1 cellular context compared by ENCODE assay signal in the genomic region with DNA sequence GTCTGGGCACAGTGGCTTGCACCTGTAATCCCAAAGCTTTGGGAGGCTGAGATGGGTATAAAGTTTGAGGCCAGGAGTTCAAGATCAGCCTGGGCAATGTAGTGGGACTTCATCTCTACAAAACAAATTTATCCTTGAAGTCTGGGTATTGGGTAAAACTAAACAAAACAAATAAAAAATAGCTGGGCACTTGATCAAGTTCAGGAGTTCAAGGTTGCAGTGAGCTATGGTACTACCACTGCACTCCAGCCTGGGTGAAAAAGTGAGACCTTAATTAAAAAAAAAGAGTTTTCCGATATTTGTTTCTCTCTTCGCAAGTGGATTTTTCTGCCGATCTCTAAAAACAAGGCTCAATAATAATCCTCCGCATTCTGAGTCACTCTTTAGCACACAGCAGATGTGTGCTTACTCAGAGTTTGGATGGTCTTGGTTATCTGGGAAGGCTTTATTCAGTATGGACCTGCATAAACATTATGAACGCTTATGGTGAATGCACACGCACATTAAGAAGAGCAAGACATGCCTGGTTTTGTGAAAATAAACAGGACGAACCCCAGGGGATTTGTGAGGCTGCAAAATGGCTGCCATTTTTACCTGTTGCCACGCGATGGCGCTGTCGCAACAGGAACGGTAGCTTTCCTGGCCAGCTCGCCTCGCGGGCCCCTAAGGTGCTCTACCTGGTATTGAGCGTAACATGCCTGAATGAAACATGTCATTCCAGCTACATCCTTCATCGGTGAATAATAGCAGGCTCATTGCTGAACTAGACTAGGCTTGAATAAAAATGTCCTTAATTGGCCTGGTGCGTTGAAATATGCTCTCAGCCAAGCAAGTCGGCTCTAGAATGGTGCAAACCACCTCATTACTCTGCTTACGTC.
A peak's percentile ranks its signal among the peaks of the same experiment; 100 is the strongest.
TF ChIP-seq lines count a peak whose summit lies in the region.

No MANE protein-coding gene starts in this region.

TF ChIP-seq in HepG2, 621 proteins besides CTCF, POLR2A, EP300 and RAD21 (continued from another document and continues in another):
- TF ChIP-seq, protein P1, sequence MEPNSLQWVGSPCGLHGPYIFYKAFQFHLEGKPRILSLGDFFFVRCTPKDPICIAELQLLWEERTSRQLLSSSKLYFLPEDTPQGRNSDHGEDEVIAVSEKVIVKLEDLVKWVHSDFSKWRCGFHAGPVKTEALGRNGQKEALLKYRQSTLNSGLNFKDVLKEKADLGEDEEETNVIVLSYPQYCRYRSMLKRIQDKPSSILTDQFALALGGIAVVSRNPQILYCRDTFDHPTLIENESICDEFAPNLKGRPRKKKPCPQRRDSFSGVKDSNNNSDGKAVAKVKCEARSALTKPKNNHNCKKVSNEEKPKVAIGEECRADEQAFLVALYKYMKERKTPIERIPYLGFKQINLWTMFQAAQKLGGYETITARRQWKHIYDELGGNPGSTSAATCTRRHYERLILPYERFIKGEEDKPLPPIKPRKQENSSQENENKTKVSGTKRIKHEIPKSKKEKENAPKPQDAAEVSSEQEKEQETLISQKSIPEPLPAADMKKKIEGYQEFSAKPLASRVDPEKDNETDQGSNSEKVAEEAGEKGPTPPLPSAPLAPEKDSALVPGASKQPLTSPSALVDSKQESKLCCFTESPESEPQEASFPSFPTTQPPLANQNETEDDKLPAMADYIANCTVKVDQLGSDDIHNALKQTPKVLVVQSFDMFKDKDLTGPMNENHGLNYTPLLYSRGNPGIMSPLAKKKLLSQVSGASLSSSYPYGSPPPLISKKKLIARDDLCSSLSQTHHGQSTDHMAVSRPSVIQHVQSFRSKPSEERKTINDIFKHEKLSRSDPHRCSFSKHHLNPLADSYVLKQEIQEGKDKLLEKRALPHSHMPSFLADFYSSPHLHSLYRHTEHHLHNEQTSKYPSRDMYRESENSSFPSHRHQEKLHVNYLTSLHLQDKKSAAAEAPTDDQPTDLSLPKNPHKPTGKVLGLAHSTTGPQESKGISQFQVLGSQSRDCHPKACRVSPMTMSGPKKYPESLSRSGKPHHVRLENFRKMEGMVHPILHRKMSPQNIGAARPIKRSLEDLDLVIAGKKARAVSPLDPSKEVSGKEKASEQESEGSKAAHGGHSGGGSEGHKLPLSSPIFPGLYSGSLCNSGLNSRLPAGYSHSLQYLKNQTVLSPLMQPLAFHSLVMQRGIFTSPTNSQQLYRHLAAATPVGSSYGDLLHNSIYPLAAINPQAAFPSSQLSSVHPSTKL (CRISPR knock-in tag; IDR thresholded peaks at IDR 0.05) = peak; percentile 17; the same call in 1 of the 2 replicates
- TF ChIP-seq ZNF557 (CRISPR knock-in tag; IDR thresholded peaks at IDR 0.05) (no peak), ZNF251 (CRISPR knock-in tag; IDR thresholded peaks at IDR 0.05) (no peak), KAT7 (CRISPR knock-in tag; IDR thresholded peaks at IDR 0.05; ENCODE audit: borderline replicate concordance) (no peak), NR2F2 (IDR thresholded peaks at IDR 0.05; ENCODE audit: borderline replicate concordance, low read depth) (no peak), NFKB2 (CRISPR knock-in tag; IDR thresholded peaks at IDR 0.05; ENCODE audit: borderline replicate concordance) (peak; percentile 42; the same call in 1 of the 2 replicates), SMYD3 (CRISPR knock-in tag; IDR thresholded peaks at IDR 0.05) (no peak), CENPX (CRISPR knock-in tag; IDR thresholded peaks at IDR 0.05) (no peak), ADNP (CRISPR knock-in tag; IDR thresholded peaks at IDR 0.05) (no peak), BRD4 (CRISPR knock-in tag; IDR thresholded peaks at IDR 0.05) (no peak), ZNF34 (CRISPR knock-in tag; IDR thresholded peaks at IDR 0.05; ENCODE audit: borderline replicate concordance) (no peak), SRSF9 (IDR thresholded peaks at IDR 0.05; ENCODE audit: borderline replicate concordance, insufficient read depth, low read depth, low read length, poor library complexity, severe bottlenecking) (no peak), MAF1 (CRISPR knock-in tag; IDR thresholded peaks at IDR 0.05; ENCODE audit: borderline replicate concordance) (no peak), ZNF598 (CRISPR knock-in tag; IDR thresholded peaks at IDR 0.05; ENCODE audit: borderline replicate concordance) (peak; percentile 90), CBX5 (CRISPR knock-in tag; IDR thresholded peaks at IDR 0.05; ENCODE audit: borderline replicate concordance) (0 out of 2 replicates have a peak, but pooled peaks have one; percentile 52), CCDC6 (CRISPR knock-in tag; IDR thresholded peaks at IDR 0.05) (no peak), ZC3H4 (CRISPR knock-in tag; IDR thresholded peaks at IDR 0.05; ENCODE audit: borderline replicate concordance) (no peak), SMC3 (IDR thresholded peaks at IDR 0.05; ENCODE audit: low read length) (peak; percentile 88), ZMYM2 (CRISPR knock-in tag; IDR thresholded peaks at IDR 0.05) (no peak), ZNF672 (CRISPR knock-in tag; IDR thresholded peaks at IDR 0.05) (no peak), ZBTB1 (CRISPR knock-in tag; IDR thresholded peaks at IDR 0.05; ENCODE audit: borderline replicate concordance) (no peak), KMT2B (CRISPR knock-in tag; IDR thresholded peaks at IDR 0.05) (no peak), KDM5A (IDR thresholded peaks at IDR 0.05; ENCODE audit: borderline replicate concordance, low read length) (no peak), NKX3-1 (CRISPR knock-in tag; IDR thresholded peaks at IDR 0.05) (0 out of 2 replicates have a peak, but pooled peaks have one; percentile 33), PTBP1 (IDR thresholded peaks at IDR 0.05; ENCODE audit: low read depth, low read length, poor library complexity, severe bottlenecking) (no peak), NFKBIZ (CRISPR knock-in tag; IDR thresholded peaks at IDR 0.05) (no peak), ZSCAN29 (CRISPR knock-in tag; conservative IDR thresholded peaks at IDR 0.05) (0 out of 2 replicates have a peak, but pooled peaks have one; percentile 30), EZH2 (conservative IDR thresholded peaks at IDR 0.05; ENCODE audit: low read depth, low read length) (no peak), CENPT (CRISPR knock-in tag; IDR thresholded peaks at IDR 0.05; ENCODE audit: low read depth) (no peak), MEIS1 (CRISPR knock-in tag; IDR thresholded peaks at IDR 0.05; ENCODE audit: borderline replicate concordance) (no peak), TEAD2 (CRISPR knock-in tag; IDR thresholded peaks at IDR 0.05) (no peak), ZFP37 (CRISPR knock-in tag; IDR thresholded peaks at IDR 0.05; ENCODE audit: borderline replicate concordance) (no peak), EEA1 (CRISPR knock-in tag; IDR thresholded peaks at IDR 0.05; ENCODE audit: borderline replicate concordance) (no peak), RNF2 (conservative IDR thresholded peaks at IDR 0.05; ENCODE audit: low read depth) (no peak)
- TF ChIP-seq, protein P2, sequence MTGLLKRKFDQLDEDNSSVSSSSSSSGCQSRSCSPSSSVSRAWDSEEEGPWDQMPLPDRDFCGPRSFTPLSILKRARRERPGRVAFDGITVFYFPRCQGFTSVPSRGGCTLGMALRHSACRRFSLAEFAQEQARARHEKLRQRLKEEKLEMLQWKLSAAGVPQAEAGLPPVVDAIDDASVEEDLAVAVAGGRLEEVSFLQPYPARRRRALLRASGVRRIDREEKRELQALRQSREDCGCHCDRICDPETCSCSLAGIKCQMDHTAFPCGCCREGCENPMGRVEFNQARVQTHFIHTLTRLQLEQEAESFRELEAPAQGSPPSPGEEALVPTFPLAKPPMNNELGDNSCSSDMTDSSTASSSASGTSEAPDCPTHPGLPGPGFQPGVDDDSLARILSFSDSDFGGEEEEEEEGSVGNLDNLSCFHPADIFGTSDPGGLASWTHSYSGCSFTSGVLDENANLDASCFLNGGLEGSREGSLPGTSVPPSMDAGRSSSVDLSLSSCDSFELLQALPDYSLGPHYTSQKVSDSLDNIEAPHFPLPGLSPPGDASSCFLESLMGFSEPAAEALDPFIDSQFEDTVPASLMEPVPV (CRISPR knock-in tag; IDR thresholded peaks at IDR 0.05) = no peak
- TF ChIP-seq, protein P3, sequence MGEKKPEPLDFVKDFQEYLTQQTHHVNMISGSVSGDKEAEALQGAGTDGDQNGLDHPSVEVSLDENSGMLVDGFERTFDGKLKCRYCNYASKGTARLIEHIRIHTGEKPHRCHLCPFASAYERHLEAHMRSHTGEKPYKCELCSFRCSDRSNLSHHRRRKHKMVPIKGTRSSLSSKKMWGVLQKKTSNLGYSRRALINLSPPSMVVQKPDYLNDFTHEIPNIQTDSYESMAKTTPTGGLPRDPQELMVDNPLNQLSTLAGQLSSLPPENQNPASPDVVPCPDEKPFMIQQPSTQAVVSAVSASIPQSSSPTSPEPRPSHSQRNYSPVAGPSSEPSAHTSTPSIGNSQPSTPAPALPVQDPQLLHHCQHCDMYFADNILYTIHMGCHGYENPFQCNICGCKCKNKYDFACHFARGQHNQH (CRISPR knock-in tag; IDR thresholded peaks at IDR 0.05) = peak; percentile 51; the same call in 1 of the 2 replicates
- TF ChIP-seq, protein P4, sequence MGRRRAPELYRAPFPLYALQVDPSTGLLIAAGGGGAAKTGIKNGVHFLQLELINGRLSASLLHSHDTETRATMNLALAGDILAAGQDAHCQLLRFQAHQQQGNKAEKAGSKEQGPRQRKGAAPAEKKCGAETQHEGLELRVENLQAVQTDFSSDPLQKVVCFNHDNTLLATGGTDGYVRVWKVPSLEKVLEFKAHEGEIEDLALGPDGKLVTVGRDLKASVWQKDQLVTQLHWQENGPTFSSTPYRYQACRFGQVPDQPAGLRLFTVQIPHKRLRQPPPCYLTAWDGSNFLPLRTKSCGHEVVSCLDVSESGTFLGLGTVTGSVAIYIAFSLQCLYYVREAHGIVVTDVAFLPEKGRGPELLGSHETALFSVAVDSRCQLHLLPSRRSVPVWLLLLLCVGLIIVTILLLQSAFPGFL (CRISPR knock-in tag; IDR thresholded peaks at IDR 0.05) = no peak
- TF ChIP-seq, protein P5, sequence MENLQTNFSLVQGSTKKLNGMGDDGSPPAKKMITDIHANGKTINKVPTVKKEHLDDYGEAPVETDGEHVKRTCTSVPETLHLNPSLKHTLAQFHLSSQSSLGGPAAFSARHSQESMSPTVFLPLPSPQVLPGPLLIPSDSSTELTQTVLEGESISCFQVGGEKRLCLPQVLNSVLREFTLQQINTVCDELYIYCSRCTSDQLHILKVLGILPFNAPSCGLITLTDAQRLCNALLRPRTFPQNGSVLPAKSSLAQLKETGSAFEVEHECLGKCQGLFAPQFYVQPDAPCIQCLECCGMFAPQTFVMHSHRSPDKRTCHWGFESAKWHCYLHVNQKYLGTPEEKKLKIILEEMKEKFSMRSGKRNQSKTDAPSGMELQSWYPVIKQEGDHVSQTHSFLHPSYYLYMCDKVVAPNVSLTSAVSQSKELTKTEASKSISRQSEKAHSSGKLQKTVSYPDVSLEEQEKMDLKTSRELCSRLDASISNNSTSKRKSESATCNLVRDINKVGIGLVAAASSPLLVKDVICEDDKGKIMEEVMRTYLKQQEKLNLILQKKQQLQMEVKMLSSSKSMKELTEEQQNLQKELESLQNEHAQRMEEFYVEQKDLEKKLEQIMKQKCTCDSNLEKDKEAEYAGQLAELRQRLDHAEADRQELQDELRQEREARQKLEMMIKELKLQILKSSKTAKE (CRISPR knock-in tag; IDR thresholded peaks at IDR 0.05; ENCODE audit: borderline replicate concordance) = no peak
- TF ChIP-seq, protein P6, sequence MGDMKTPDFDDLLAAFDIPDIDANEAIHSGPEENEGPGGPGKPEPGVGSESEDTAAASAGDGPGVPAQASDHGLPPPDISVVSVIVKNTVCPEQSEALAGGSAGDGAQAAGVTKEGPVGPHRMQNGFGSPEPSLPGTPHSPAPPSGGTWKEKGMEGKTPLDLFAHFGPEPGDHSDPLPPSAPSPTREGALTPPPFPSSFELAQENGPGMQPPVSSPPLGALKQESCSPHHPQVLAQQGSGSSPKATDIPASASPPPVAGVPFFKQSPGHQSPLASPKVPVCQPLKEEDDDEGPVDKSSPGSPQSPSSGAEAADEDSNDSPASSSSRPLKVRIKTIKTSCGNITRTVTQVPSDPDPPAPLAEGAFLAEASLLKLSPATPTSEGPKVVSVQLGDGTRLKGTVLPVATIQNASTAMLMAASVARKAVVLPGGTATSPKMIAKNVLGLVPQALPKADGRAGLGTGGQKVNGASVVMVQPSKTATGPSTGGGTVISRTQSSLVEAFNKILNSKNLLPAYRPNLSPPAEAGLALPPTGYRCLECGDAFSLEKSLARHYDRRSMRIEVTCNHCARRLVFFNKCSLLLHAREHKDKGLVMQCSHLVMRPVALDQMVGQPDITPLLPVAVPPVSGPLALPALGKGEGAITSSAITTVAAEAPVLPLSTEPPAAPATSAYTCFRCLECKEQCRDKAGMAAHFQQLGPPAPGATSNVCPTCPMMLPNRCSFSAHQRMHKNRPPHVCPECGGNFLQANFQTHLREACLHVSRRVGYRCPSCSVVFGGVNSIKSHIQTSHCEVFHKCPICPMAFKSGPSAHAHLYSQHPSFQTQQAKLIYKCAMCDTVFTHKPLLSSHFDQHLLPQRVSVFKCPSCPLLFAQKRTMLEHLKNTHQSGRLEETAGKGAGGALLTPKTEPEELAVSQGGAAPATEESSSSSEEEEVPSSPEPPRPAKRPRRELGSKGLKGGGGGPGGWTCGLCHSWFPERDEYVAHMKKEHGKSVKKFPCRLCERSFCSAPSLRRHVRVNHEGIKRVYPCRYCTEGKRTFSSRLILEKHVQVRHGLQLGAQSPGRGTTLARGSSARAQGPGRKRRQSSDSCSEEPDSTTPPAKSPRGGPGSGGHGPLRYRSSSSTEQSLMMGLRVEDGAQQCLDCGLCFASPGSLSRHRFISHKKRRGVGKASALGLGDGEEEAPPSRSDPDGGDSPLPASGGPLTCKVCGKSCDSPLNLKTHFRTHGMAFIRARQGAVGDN (CRISPR knock-in tag; IDR thresholded peaks at IDR 0.05) = peak; percentile 27; the same call in 1 of the 2 replicates
- TF ChIP-seq, protein P7, sequence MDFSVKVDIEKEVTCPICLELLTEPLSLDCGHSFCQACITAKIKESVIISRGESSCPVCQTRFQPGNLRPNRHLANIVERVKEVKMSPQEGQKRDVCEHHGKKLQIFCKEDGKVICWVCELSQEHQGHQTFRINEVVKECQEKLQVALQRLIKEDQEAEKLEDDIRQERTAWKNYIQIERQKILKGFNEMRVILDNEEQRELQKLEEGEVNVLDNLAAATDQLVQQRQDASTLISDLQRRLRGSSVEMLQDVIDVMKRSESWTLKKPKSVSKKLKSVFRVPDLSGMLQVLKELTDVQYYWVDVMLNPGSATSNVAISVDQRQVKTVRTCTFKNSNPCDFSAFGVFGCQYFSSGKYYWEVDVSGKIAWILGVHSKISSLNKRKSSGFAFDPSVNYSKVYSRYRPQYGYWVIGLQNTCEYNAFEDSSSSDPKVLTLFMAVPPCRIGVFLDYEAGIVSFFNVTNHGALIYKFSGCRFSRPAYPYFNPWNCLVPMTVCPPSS (IDR thresholded peaks at IDR 0.05) = no peak
- TF ChIP-seq, protein P8, sequence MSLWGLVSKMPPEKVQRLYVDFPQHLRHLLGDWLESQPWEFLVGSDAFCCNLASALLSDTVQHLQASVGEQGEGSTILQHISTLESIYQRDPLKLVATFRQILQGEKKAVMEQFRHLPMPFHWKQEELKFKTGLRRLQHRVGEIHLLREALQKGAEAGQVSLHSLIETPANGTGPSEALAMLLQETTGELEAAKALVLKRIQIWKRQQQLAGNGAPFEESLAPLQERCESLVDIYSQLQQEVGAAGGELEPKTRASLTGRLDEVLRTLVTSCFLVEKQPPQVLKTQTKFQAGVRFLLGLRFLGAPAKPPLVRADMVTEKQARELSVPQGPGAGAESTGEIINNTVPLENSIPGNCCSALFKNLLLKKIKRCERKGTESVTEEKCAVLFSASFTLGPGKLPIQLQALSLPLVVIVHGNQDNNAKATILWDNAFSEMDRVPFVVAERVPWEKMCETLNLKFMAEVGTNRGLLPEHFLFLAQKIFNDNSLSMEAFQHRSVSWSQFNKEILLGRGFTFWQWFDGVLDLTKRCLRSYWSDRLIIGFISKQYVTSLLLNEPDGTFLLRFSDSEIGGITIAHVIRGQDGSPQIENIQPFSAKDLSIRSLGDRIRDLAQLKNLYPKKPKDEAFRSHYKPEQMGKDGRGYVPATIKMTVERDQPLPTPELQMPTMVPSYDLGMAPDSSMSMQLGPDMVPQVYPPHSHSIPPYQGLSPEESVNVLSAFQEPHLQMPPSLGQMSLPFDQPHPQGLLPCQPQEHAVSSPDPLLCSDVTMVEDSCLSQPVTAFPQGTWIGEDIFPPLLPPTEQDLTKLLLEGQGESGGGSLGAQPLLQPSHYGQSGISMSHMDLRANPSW (CRISPR knock-in tag; IDR thresholded peaks at IDR 0.05; ENCODE audit: borderline replicate concordance) = no peak
